ENCODE assay signal across 1 cellular context in genomic region chr20:53551719-53552571, GRCh38.
TF ChIP-seq lines count a peak whose summit lies in the region.

No MANE protein-coding gene starts in this region.

TF ChIP-seq in HepG2, 621 proteins besides CTCF, POLR2A, EP300 and RAD21 (continued from another document and continues in another):
- peak; percentile 7; the same call in 1 of the 2 replicates for TF ChIP-seq ZNF318 (CRISPR knock-in tag; IDR thresholded peaks at IDR 0.05)
- 0 out of 2 replicates have a peak, but pooled peaks have one; percentile 62 for TF ChIP-seq ZNF44 (CRISPR knock-in tag; IDR thresholded peaks at IDR 0.05)
- TF ChIP-seq BRF2 (CRISPR knock-in tag; IDR thresholded peaks at IDR 0.05), result peak; percentile 35; the same call in 1 of the 2 replicates
- peak; percentile 29; the same call in 1 of the 2 replicates for TF ChIP-seq TP53 (CRISPR knock-in tag; conservative IDR thresholded peaks at IDR 0.05)
- peak; percentile 81 for TF ChIP-seq SAP130 (CRISPR knock-in tag; IDR thresholded peaks at IDR 0.05; ENCODE audit: low read depth)
- peak; percentile 90 for TF ChIP-seq RXRB (CRISPR knock-in tag; IDR thresholded peaks at IDR 0.05; ENCODE audit: borderline replicate concordance)
- peak; percentile 36; the same call in 1 of the 2 replicates for TF ChIP-seq ZHX1 (CRISPR knock-in tag; IDR thresholded peaks at IDR 0.05; ENCODE audit: low read depth)
- peak; percentile 40 for TF ChIP-seq DPF2 (CRISPR knock-in tag; IDR thresholded peaks at IDR 0.05; ENCODE audit: borderline replicate concordance, low read depth)
- TF ChIP-seq ZNF609 (CRISPR knock-in tag; IDR thresholded peaks at IDR 0.05; ENCODE audit: borderline replicate concordance), result peak; percentile 79
- TF ChIP-seq ZMYM4 (CRISPR knock-in tag; IDR thresholded peaks at IDR 0.05), result peak; percentile 97
- TF ChIP-seq ZMYM3 (CRISPR knock-in tag; IDR thresholded peaks at IDR 0.05), result peak; percentile 96
- peak; percentile 24; the same call in 1 of the 2 replicates for TF ChIP-seq ZBTB10 (CRISPR knock-in tag; IDR thresholded peaks at IDR 0.05; ENCODE audit: borderline replicate concordance)
- TF ChIP-seq ZNF512B (CRISPR knock-in tag; IDR thresholded peaks at IDR 0.05; ENCODE audit: borderline replicate concordance), result 0 out of 2 replicates have a peak, but pooled peaks have one; percentile 9
- peak; percentile 65 for TF ChIP-seq BHLHE40 (IDR thresholded peaks at IDR 0.05; ENCODE audit: low read length)
- TF ChIP-seq MTF2 (CRISPR knock-in tag; IDR thresholded peaks at IDR 0.05; ENCODE audit: borderline replicate concordance), result peak; percentile 84; the same call in 1 of the 2 replicates
- TF ChIP-seq TARDBP (CRISPR knock-in tag; IDR thresholded peaks at IDR 0.05), result peak; percentile 92
- TF ChIP-seq ZNF205 (CRISPR knock-in tag; IDR thresholded peaks at IDR 0.05), result peak; percentile 81
- TF ChIP-seq ZNF629 (CRISPR knock-in tag; conservative IDR thresholded peaks at IDR 0.05), result 0 out of 2 replicates have a peak, but pooled peaks have one; percentile 20
- TF ChIP-seq ZFX (CRISPR knock-in tag; IDR thresholded peaks at IDR 0.05; ENCODE audit: low read depth), result peak; percentile 52; the same call in 1 of the 2 replicates
- peak; percentile 57; the same call in 1 of the 2 replicates for TF ChIP-seq ZNF556 (CRISPR knock-in tag; IDR thresholded peaks at IDR 0.05; ENCODE audit: borderline replicate concordance)
- TF ChIP-seq TFDP2 (CRISPR knock-in tag; IDR thresholded peaks at IDR 0.05), result peak; percentile 43; the same call in 1 of the 2 replicates
- TF ChIP-seq GATAD1 (CRISPR knock-in tag; IDR thresholded peaks at IDR 0.05), result 0 out of 2 replicates have a peak, but pooled peaks have one; percentile 33
- peak; percentile 8 for TF ChIP-seq CCAR2 (optimal IDR thresholded peaks at IDR 0.05; ENCODE audit: low read depth, low read length)
